Comparison of ENCODE assay signal across 38 cellular contexts in genomic region chr5:152331006-152331405, GRCh38.
"Had no signal": no experiment of that assay in that cellular context is flagged by ENCODE, and none has a peak within 500 bp of the region (broad histone marks: within the 10 kb centered on the region; RNA-seq: fewer than 3 reads in every experiment).

No MANE protein-coding gene starts in this region.

- H3K4me2 ChIP-seq: PC-9 had no signal

- H2AFZ ChIP-seq: PC-9 had no signal

- H3K27me3 ChIP-seq: adrenal gland, body of pancreas, breast epithelium had no signal

- H3K27ac ChIP-seq: adrenal gland, body of pancreas, breast epithelium, PC-9, RWPE1, WERI-Rb-1 had no signal

- H3K36me3 ChIP-seq: adrenal gland, breast epithelium, WERI-Rb-1 had no signal

- H3K4me3 ChIP-seq: adrenal gland, body of pancreas, breast epithelium, PC-9 had no signal

- DNase-seq: activated CD4-positive, alpha-beta T cell treated with anti-CD3 and anti-CD28 coated beads for 1 hour; activated CD4-positive, alpha-beta T cell treated with anti-CD3 and anti-CD28 coated beads for 48 hours; activated CD4-positive, alpha-beta T cell treated with anti-CD3 and anti-CD28 coated beads, Interleukin-2, amount 50 U/mL, for 4 hours; activated CD4-positive, CD25-positive, alpha-beta regulatory T cell; activated CD8-positive, alpha-beta memory T cell treated with anti-CD3 and anti-CD28 coated beads, Interleukin-2, amount 50 U/mL, for 4 hours; activated CD8-positive, alpha-beta T cell treated with anti-CD3 and anti-CD28 coated beads, Interleukin-2, amount 10 ng/mL, durations not matched to agents 7 days and 5 days; activated gamma-delta T cell treated with Interleukin-2 at 50 U/mL for 16 hours; activated naive CD4-positive, alpha-beta T cell treated with anti-CD3 and anti-CD28 coated beads for 36 hours; activated T-cell treated with anti-CD3 and anti-CD28 coated beads for 4 hours; activated T-cell treated with anti-CD3 and anti-CD28 coated beads, Interleukin-2, amount 50 U/mL, for 4 hours; adrenal gland; body of pancreas; caudate nucleus; cerebellar nuclear complex; Kasumi-1; KG1; MM.1S; MV-4-11; NCI-H1092; NCI-H1417; NCI-H146; NCI-H187; NCI-H2029 treated with DMSO at 0.1 percent for 48 hours; NCI-H2171 treated with DMSO at 0.1 percent for 48 hours; NCI-H2227 treated with DMSO at 0.1 percent for 48 hours; NCI-H446; NCI-H510A treated with DMSO at 0.1 percent for 48 hours; NCI-H526 treated with DMSO at 0.1 percent for 48 hours; NCI-H774; SIG-M5; SW 1271; T1000; WERI-Rb-1 had no signal

- ATAC-seq: activated CD8-positive, alpha-beta T cell treated with anti-CD3 and anti-CD28 coated beads, Interleukin-2, amount 10 ng/mL, durations not matched to agents 7 days and 5 days; activated naive CD4-positive, alpha-beta T cell treated with anti-CD3 and anti-CD28 coated beads, Interleukin-2, amount 50 U/mL, for 72 hours; activated T-cell treated with anti-CD3 and anti-CD28 coated beads, Interleukin-2, amount 50 U/mL, for 4 hours; body of pancreas; Right ventricle myocardium inferior had no signal

- H3K9me3 ChIP-seq: adrenal gland, body of pancreas, breast epithelium had no signal

- H3K4me1 ChIP-seq: adrenal gland, body of pancreas, breast epithelium had no signal
